33 cellular contexts compared by ENCODE assay signal in the genomic region with DNA sequence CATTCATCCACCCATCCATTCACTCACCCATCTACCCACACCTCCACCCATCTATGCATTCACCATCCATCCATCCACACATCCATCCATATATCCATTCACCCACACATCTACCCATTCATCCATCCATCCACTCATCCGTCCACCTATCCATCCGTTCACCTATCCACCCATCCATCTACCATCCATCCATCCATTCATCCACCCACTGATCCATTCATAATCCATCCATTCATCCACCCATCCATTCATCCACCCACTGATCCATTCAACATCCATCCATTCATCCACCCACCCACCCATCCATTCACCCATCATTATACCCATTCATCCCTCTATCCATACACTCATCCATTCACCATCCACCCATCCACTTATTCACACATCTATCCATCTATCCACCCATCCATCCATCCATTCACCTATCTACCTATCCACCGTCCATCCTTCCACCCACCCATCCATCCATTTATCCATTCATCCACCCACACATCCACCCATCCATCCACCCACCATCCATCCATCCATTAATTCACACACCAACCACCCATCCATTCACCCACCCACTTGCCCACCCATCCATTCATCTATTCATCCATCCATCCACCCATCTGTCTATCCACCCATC.
"Had no signal": no experiment of that assay in that cellular context is flagged by ENCODE, and none has a peak within 500 bp of the region (broad histone marks: within the 10 kb centered on the region; RNA-seq: fewer than 3 reads in every experiment).

No MANE protein-coding gene starts in this region.

- H3K27me3 ChIP-seq: adrenal gland, brain microvascular endothelial cell, breast epithelium had no signal

- H3K27ac ChIP-seq: adrenal gland, body of pancreas, brain microvascular endothelial cell, breast epithelium, VCaP had no signal

- H3K9me3 ChIP-seq: adrenal gland, body of pancreas, breast epithelium had no signal

- H3K4me3 ChIP-seq: adrenal gland, body of pancreas, breast epithelium had no signal

- ATAC-seq: activated CD8-positive, alpha-beta T cell treated with anti-CD3 and anti-CD28 coated beads for 36 hours; activated naive CD4-positive, alpha-beta T cell treated with anti-CD3 and anti-CD28 coated beads, Interleukin-2, amount 50 U/mL, for 72 hours; activated T-cell treated with anti-CD3 and anti-CD28 coated beads, Interleukin-2, amount 50 U/mL, for 4 hours; activated T-cell treated with anti-CD3 and anti-CD28 coated beads, Interleukin-2, amount 50 U/mL, for 72 hours; activated T-helper 17 cell treated with anti-CD3 and anti-CD28 coated beads, Interleukin-2, amount 50 U/mL, for 72 hours; body of pancreas had no signal

- H3K4me1 ChIP-seq: adrenal gland, body of pancreas, breast epithelium had no signal

- FAIRE-seq: astrocyte, TTC549 had no signal

- H3K36me3 ChIP-seq: adrenal gland, brain microvascular endothelial cell, breast epithelium had no signal

- DNase-seq: activated B cell treated with CpG ODN at 0.5 μM for 24 hours; activated CD4-positive, alpha-beta memory T cell treated with anti-CD3 and anti-CD28 coated beads for 36 hours; activated CD4-positive, alpha-beta T cell treated with anti-CD3 and anti-CD28 coated beads for 4 hours; activated CD4-positive, alpha-beta T cell treated with anti-CD3 and anti-CD28 coated beads, Interleukin-2, amount 10 ng/mL, durations not matched to agents 24 days and 14 days; activated CD4-positive, alpha-beta T cell treated with anti-CD3 and anti-CD28 coated beads, Interleukin-2, amount 50 U/mL, for 1 hour; activated CD4-positive, alpha-beta T cell treated with anti-CD3 and anti-CD28 coated beads, Interleukin-2, amount 50 U/mL, for 4 hours; activated CD4-positive, CD25-positive, alpha-beta regulatory T cell treated with anti-CD3 and anti-CD28 coated beads, Interleukin-2, amount 50 U/mL, for 72 hours; activated CD8-positive, alpha-beta memory T cell treated with anti-CD3 and anti-CD28 coated beads, Interleukin-2, amount 50 U/mL, for 4 hours; activated CD8-positive, alpha-beta T cell treated with anti-CD3 and anti-CD28 coated beads for 36 hours; activated effector memory CD4-positive, alpha-beta T cell treated with anti-CD3 and anti-CD28 coated beads, Interleukin-2, amount 50 U/mL, for 16 hours; activated gamma-delta T cell treated with Interleukin-2 at 50 U/mL for 16 hours; activated naive CD4-positive, alpha-beta T cell; activated naive CD4-positive, alpha-beta T cell treated with anti-CD3 and anti-CD28 coated beads for 36 hours; activated naive CD4-positive, alpha-beta T cell treated with anti-CD3 and anti-CD28 coated beads, Interleukin-2, amount 50 U/mL, for 16 hours; activated naive CD8-positive, alpha-beta T cell treated with anti-CD3 and anti-CD28 coated beads for 36 hours; activated T-cell treated with anti-CD3 and anti-CD28 coated beads for 4 hours; activated T-cell treated with anti-CD3 and anti-CD28 coated beads, Interleukin-2, amount 50 U/mL, for 1 hour; activated T-cell treated with anti-CD3 and anti-CD28 coated beads, Interleukin-2, amount 50 U/mL, for 4 hours; activated T-cell treated with anti-CD3 and anti-CD28 coated beads, Interleukin-2, amount 50 U/mL, for 72 hours; adrenal gland; amniotic stem cell; aorta; body of pancreas; brain microvascular endothelial cell; central memory CD4-positive, alpha-beta T cell; T-helper 2 cell; T-helper 9 cell had no signal
